Comparison of ENCODE assay signal across 29 cellular contexts in genomic region chr6:4327841-4328240, GRCh38.
"Had no signal": no experiment of that assay in that cellular context is flagged by ENCODE, and none has a peak within 500 bp of the region (broad histone marks: within the 10 kb centered on the region; RNA-seq: fewer than 3 reads in every experiment).

No MANE protein-coding gene starts in this region.

- H3K27ac Mint-ChIP-seq: activated naive CD4-positive, alpha-beta T cell treated with anti-CD3 and anti-CD28 coated beads for 36 hours; activated naive CD8-positive, alpha-beta T cell treated with anti-CD3 and anti-CD28 coated beads for 36 hours; activated T-helper 1 cell treated with anti-CD3 and anti-CD28 coated beads, Interleukin-12 subunit alpha, Interleukin-12 subunit beta, Interleukin-2, Interleukin-4 antibody, amounts not matched to agents 30 ng/mL and 10 ng/mL and 1 ng/mL, durations not matched to agents 14 hours and 24 hours and 36 hours; effector memory CD8-positive, alpha-beta T cell; mesothelial cell of epicardium; naive thymus-derived CD4-positive, alpha-beta T cell; progenitor cell of endocrine pancreas; stimulated activated naive B cell treated with anti-CD40 and anti-IgM and Interleukin-4, amounts not matched to agents 10 μg/mL and 1 μg/mL and 100 μg/mL, for 72 hours had no signal

- H3K4me1 Mint-ChIP-seq: activated naive CD8-positive, alpha-beta T cell treated with anti-CD3 and anti-CD28 coated beads for 36 hours; naive thymus-derived CD4-positive, alpha-beta T cell; stimulated activated naive B cell treated with anti-CD40 and anti-IgM and Interleukin-4, amounts not matched to agents 10 μg/mL and 1 μg/mL and 100 μg/mL, for 72 hours had no signal

- H3K4me2 ChIP-seq: hepatocyte had no signal

- H3K4me3 ChIP-seq: adrenal gland, gastrocnemius medialis, hepatocyte, ovary, right lobe of liver, stomach, tibial nerve had no signal

- H3K9me3 ChIP-seq: adrenal gland, gastrocnemius medialis, ovary, right lobe of liver, tibial nerve had no signal

- H2AFZ ChIP-seq: hepatocyte had no signal

- H3K4me1 ChIP-seq: adrenal gland, right lobe of liver, stomach, tibial nerve had no signal

- DNase-seq: activated CD4-positive, alpha-beta T cell treated with anti-CD3 and anti-CD28 coated beads for 4 hours; activated CD4-positive, alpha-beta T cell treated with anti-CD3 and anti-CD28 coated beads, Interleukin-2, amount 50 U/mL, for 48 hours; activated CD8-positive, alpha-beta memory T cell treated with anti-CD3 and anti-CD28 coated beads for 24 hours; activated effector memory CD4-positive, alpha-beta T cell treated with anti-CD3 and anti-CD28 coated beads, Interleukin-2, amount 50 U/mL, for 16 hours; activated naive CD4-positive, alpha-beta T cell treated with anti-CD3 and anti-CD28 coated beads for 36 hours; activated naive CD8-positive, alpha-beta T cell treated with anti-CD3 and anti-CD28 coated beads for 36 hours; activated T-cell treated with anti-CD3 and anti-CD28 coated beads, Interleukin-2, amount 50 U/mL, for 1 hour; adrenal gland; brain microvascular endothelial cell; caudate nucleus; cortex of kidney; effector memory CD8-positive, alpha-beta T cell; erythroblast; gastrocnemius medialis; left cardiac atrium; mammary epithelial cell; naive thymus-derived CD4-positive, alpha-beta T cell; ovary; right lobe of liver; small intestine; stimulated activated CD4-positive, alpha-beta T cell treated with anti-CD3 and anti-CD28 coated beads, Interleukin-1b, Interleukin-23, amount 100 ng/mL, for 48 hours; stimulated activated naive B cell treated with anti-CD40 and anti-IgM and Interleukin-4, amounts not matched to agents 10 μg/mL and 1 μg/mL and 100 μg/mL, for 72 hours; stomach had no signal

- H3K27me3 ChIP-seq: adrenal gland, brain microvascular endothelial cell, gastrocnemius medialis, hepatocyte, ovary, right lobe of liver, stomach, tibial nerve had no signal

- H3K36me3 Mint-ChIP-seq: activated naive CD8-positive, alpha-beta T cell treated with anti-CD3 and anti-CD28 coated beads for 36 hours; mesothelial cell of epicardium; naive thymus-derived CD4-positive, alpha-beta T cell; stimulated activated naive B cell treated with anti-CD40 and anti-IgM and Interleukin-4, amounts not matched to agents 10 μg/mL and 1 μg/mL and 100 μg/mL, for 72 hours had no signal

- H3K27me3 Mint-ChIP-seq: progenitor cell of endocrine pancreas had no signal

- H3K27ac ChIP-seq: adrenal gland, brain microvascular endothelial cell, gastrocnemius medialis, hepatocyte, ovary, right lobe of liver, stomach, tibial nerve, VCaP had no signal

- H3K4me3 Mint-ChIP-seq: activated naive CD4-positive, alpha-beta T cell treated with anti-CD3 and anti-CD28 coated beads for 36 hours; activated naive CD8-positive, alpha-beta T cell treated with anti-CD3 and anti-CD28 coated beads for 36 hours; activated T-helper 1 cell treated with anti-CD3 and anti-CD28 coated beads, Interleukin-12 subunit alpha, Interleukin-12 subunit beta, Interleukin-2, Interleukin-4 antibody, amounts not matched to agents 30 ng/mL and 10 ng/mL and 1 ng/mL, durations not matched to agents 14 hours and 24 hours and 36 hours; effector memory CD8-positive, alpha-beta T cell; mesothelial cell of epicardium; naive thymus-derived CD4-positive, alpha-beta T cell; stimulated activated naive B cell treated with anti-CD40 and anti-IgM and Interleukin-4, amounts not matched to agents 10 μg/mL and 1 μg/mL and 100 μg/mL, for 72 hours had no signal

- H3K9me3 Mint-ChIP-seq: activated naive CD4-positive, alpha-beta T cell treated with anti-CD3 and anti-CD28 coated beads for 36 hours; activated naive CD8-positive, alpha-beta T cell treated with anti-CD3 and anti-CD28 coated beads for 36 hours; effector memory CD8-positive, alpha-beta T cell had no signal

- H3K36me3 ChIP-seq: adrenal gland, brain microvascular endothelial cell, gastrocnemius medialis, ovary, right lobe of liver, stomach, tibial nerve had no signal

- H3K79me2 ChIP-seq: hepatocyte had no signal

- ATAC-seq: effector memory CD8-positive, alpha-beta T cell; gastrocnemius medialis; left cardiac atrium; naive thymus-derived CD4-positive, alpha-beta T cell; right lobe of liver; stimulated activated naive B cell treated with anti-CD40 and anti-IgM and Interleukin-4, amounts not matched to agents 10 μg/mL and 1 μg/mL and 100 μg/mL, for 72 hours had no signal
